ENCODE assay signal across 17 cellular contexts in genomic region chr7:29607259-29607658, GRCh38. TPM values are rescaled to one million over a fixed set of nuclear protein-coding genes. Genes with fewer than 3 reads are reported as not detected.
"Had no signal": no experiment of that assay in that cellular context is flagged by ENCODE, and none has a peak within 500 bp of the region (broad histone marks: within the 10 kb centered on the region; RNA-seq: fewer than 3 reads in every experiment).

No MANE protein-coding gene starts in this region.

- H3K9me3 ChIP-seq: gastrocnemius medialis, heart right ventricle, left ventricle myocardium inferior, tibial nerve had no signal

- DNase-seq: activated CD4-positive, alpha-beta T cell treated with anti-CD3 and anti-CD28 coated beads, Interleukin-2, amount 50 U/mL, for 1 hour; activated CD4-positive, CD25-positive, alpha-beta regulatory T cell; activated T-cell treated with anti-CD3 and anti-CD28 coated beads, Interleukin-2, amount 50 U/mL, for 1 hour; caudate nucleus; effector CD8-positive, alpha-beta T cell; gastrocnemius medialis; heart right ventricle; kidney; left ventricle myocardium inferior; T-helper 17 cell had no signal

- ATAC-seq: gastrocnemius medialis; stimulated activated effector memory CD8-positive, alpha-beta T cell treated with anti-CD3 and anti-CD28 coated beads, Interleukin-12 subunit alpha, Interleukin-12 subunit beta, amount 100 ng/mL, for 72 hours; T-helper 17 cell had no signal

- H3K79me2 ChIP-seq: parathyroid adenoma had no signal

- H3K4me1 ChIP-seq: gastrocnemius medialis, parathyroid adenoma had no signal

- H3K27me3 ChIP-seq: gastrocnemius medialis, heart right ventricle, tibial nerve had no signal

- H3K9ac ChIP-seq: parathyroid adenoma had no signal

- H3K4me3 ChIP-seq: coronary artery, gastrocnemius medialis, heart right ventricle, left ventricle myocardium inferior, tibial nerve had no signal

- H2AFZ ChIP-seq: parathyroid adenoma had no signal

- H3K36me3 ChIP-seq: gastrocnemius medialis, heart right ventricle, left ventricle myocardium inferior, tibial nerve had no signal

- H3K27ac ChIP-seq: gastrocnemius medialis, heart right ventricle, left ventricle myocardium inferior, parathyroid adenoma, tibial nerve had no signal

- FAIRE-seq: kidney, TTC549 had no signal

RNA-seq across cellular contexts. Expression of gene PRR15, which starts 43.6 kb away (rescaled TPM):
- total RNA-seq: fibroblast of lung, left ventricle myocardium inferior, myocyte, T-helper 17 cell had no signal
- polyA plus RNA-seq: fibroblast of lung had no signal
